ENCODE assay signal across 4 cellular contexts in genomic region chr13:95275322-95276118, GRCh38.
TF ChIP-seq lines count a peak whose summit lies in the region.

No MANE protein-coding gene starts in this region.

TF ChIP-seq in SK-N-SH treated with all-trans-retinoic acid at 6 μM for 48 hours, 23 proteins besides CTCF, POLR2A, EP300 and RAD21:
- TF ChIP-seq OSR1 (CRISPR knock-in tag; IDR thresholded peaks at IDR 0.05) (no peak), CSDC2 (CRISPR knock-in tag; IDR thresholded peaks at IDR 0.05) (no peak), ZNF70 (CRISPR knock-in tag; IDR thresholded peaks at IDR 0.05) (no peak), CSRNP3 (CRISPR knock-in tag; IDR thresholded peaks at IDR 0.05) (no peak), PPARA (CRISPR knock-in tag; IDR thresholded peaks at IDR 0.05; ENCODE audit: borderline replicate concordance) (no peak), TOX (CRISPR knock-in tag; IDR thresholded peaks at IDR 0.05; ENCODE audit: borderline replicate concordance) (no peak), ISL1 (CRISPR knock-in tag; IDR thresholded peaks at IDR 0.05) (no peak), ZC3H10 (CRISPR knock-in tag; IDR thresholded peaks at IDR 0.05) (no peak), PATZ1 (CRISPR knock-in tag; IDR thresholded peaks at IDR 0.05; ENCODE audit: borderline replicate concordance) (no peak), ZFP30 (CRISPR knock-in tag; IDR thresholded peaks at IDR 0.05) (no peak), SNAI2 (CRISPR knock-in tag; IDR thresholded peaks at IDR 0.05) (no peak), ZNF8 (CRISPR knock-in tag; IDR thresholded peaks at IDR 0.05) (no peak)

TF ChIP-seq in SK-N-SH, 30 proteins besides CTCF, POLR2A, EP300 and RAD21 (continues in another document):
- TF ChIP-seq SIN3A (IDR thresholded peaks at IDR 0.05; ENCODE audit: borderline replicate concordance, low read depth, low read length) (no peak), IRF3 (IDR thresholded peaks at IDR 0.05; ENCODE audit: low read depth, low read length) (no peak), CHD2 (IDR thresholded peaks at IDR 0.05; ENCODE audit: low read length, partially characterized antibody) (no peak), RXRA (IDR thresholded peaks at IDR 0.05; ENCODE audit: borderline replicate concordance, low read depth) (no peak), FOXM1 (IDR thresholded peaks at IDR 0.05; ENCODE audit: low read depth) (no peak), REST (IDR thresholded peaks at IDR 0.05; ENCODE audit: low read depth, low read length) (no peak), MAX (IDR thresholded peaks at IDR 0.05; ENCODE audit: low read depth) (no peak), USF2 (IDR thresholded peaks at IDR 0.05; ENCODE audit: borderline replicate concordance, low read depth, low read length) (no peak), FOSL2 (IDR thresholded peaks at IDR 0.05; ENCODE audit: borderline replicate concordance, low read depth) (no peak), FOXJ3 (CRISPR knock-in tag; IDR thresholded peaks at IDR 0.05) (no peak), GABPA (IDR thresholded peaks at IDR 0.05; ENCODE audit: low read depth) (no peak), ELF1 (IDR thresholded peaks at IDR 0.05) (no peak), RCOR1 (IDR thresholded peaks at IDR 0.05; ENCODE audit: low read length) (no peak), YY1 (IDR thresholded peaks at IDR 0.05; ENCODE audit: low read depth) (no peak), NFIC (IDR thresholded peaks at IDR 0.05; ENCODE audit: borderline replicate concordance) (no peak)

TF ChIP-seq in WTC11, 78 proteins besides CTCF, POLR2A, EP300 and RAD21:
- TF ChIP-seq TP53 (CRISPR knock-in tag; IDR thresholded peaks at IDR 0.05) (no peak), ZNF263 (CRISPR knock-in tag; IDR thresholded peaks at IDR 0.05; ENCODE audit: low read depth) (no peak), ZNF532 (CRISPR knock-in tag; IDR thresholded peaks at IDR 0.05; ENCODE audit: borderline replicate concordance) (no peak)

TF ChIP-seq in HepG2, 621 proteins besides CTCF, POLR2A, EP300 and RAD21 (continues in another document):
- TF ChIP-seq ETV6 (CRISPR knock-in tag; conservative IDR thresholded peaks at IDR 0.05) (no peak), MEIS2 (CRISPR knock-in tag; IDR thresholded peaks at IDR 0.05) (no peak), NFIC (IDR thresholded peaks at IDR 0.05; ENCODE audit: low read length) (peak; percentile 59; the same call in 1 of the 2 replicates), ZBTB1 (CRISPR knock-in tag; IDR thresholded peaks at IDR 0.05; ENCODE audit: borderline replicate concordance) (no peak), ZNF101 (CRISPR knock-in tag; IDR thresholded peaks at IDR 0.05; ENCODE audit: borderline replicate concordance, low read depth) (no peak), FOSL1 (CRISPR knock-in tag; IDR thresholded peaks at IDR 0.05; ENCODE audit: borderline replicate concordance) (no peak), RERE (CRISPR knock-in tag; IDR thresholded peaks at IDR 0.05; ENCODE audit: low read depth) (no peak), FOXA1 (IDR thresholded peaks at IDR 0.05) (no peak), FOXA1 (CRISPR knock-in tag; IDR thresholded peaks at IDR 0.05) (peak; percentile 61; the same call in 1 of the 2 replicates), MAFF (IDR thresholded peaks at IDR 0.05; ENCODE audit: low read depth, low read length) (no peak), HNF1A (IDR thresholded peaks at IDR 0.05; ENCODE audit: low read depth) (no peak), HNF1A (CRISPR knock-in tag; IDR thresholded peaks at IDR 0.05; ENCODE audit: borderline replicate concordance) (no peak), TCF7 (IDR thresholded peaks at IDR 0.05; ENCODE audit: low read depth) (no peak), SOX6 (IDR thresholded peaks at IDR 0.05) (no peak), SOX6 (CRISPR knock-in tag; IDR thresholded peaks at IDR 0.05) (peak; percentile 78), ELK4 (CRISPR knock-in tag; IDR thresholded peaks at IDR 0.05; ENCODE audit: borderline replicate concordance) (no peak), RELA (CRISPR knock-in tag; IDR thresholded peaks at IDR 0.05) (no peak), ZFP62 (CRISPR knock-in tag; IDR thresholded peaks at IDR 0.05) (no peak), USF2 (IDR thresholded peaks at IDR 0.05; ENCODE audit: low read depth, low read length) (no peak), USF2 (CRISPR knock-in tag; IDR thresholded peaks at IDR 0.05; ENCODE audit: borderline replicate concordance) (no peak), ZNF18 (CRISPR knock-in tag; IDR thresholded peaks at IDR 0.05; ENCODE audit: insufficient replicate concordance) (no peak), ISL2 (CRISPR knock-in tag; IDR thresholded peaks at IDR 0.05) (0 out of 2 replicates have a peak, but pooled peaks have one; percentile 22), NPAS2 (CRISPR knock-in tag; IDR thresholded peaks at IDR 0.05; ENCODE audit: borderline replicate concordance) (no peak), ZNF609 (CRISPR knock-in tag; IDR thresholded peaks at IDR 0.05; ENCODE audit: borderline replicate concordance) (0 out of 2 replicates have a peak, but pooled peaks have one; percentile 34)
